Comparison of ENCODE assay signal across 19 cellular contexts in the genomic region with DNA sequence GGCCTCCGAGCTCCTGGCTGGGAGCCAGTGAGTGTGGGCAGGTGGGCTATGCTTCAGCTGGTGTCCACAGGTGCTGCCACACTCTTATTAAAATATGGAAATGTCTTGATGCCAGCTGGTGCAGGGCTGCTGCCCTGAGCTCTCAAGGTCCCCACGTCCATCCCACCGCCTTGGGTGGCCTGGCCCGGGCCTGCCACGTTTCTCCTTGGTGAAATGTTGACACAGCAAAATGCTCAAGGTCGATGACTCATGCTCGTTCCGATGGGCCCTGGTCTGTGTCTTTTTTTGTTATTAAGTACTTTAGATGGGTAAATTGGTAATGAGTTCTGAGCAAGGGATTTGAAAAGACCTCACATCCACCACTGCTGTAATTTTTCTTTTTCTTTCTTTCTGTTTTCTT.
DNase-seq lines count a peak whose midpoint lies in the region; ATAC-seq and TF ChIP-seq lines count a peak whose summit lies in the region.
"Had no signal": no experiment of that assay in that cellular context is flagged by ENCODE, and none has a peak within 500 bp of the region (broad histone marks: within the 10 kb centered on the region; RNA-seq: fewer than 3 reads in every experiment).

No MANE protein-coding gene starts in this region.

- H3K36me3 ChIP-seq in SJSA1, result no peaks in the 10 kb centered on the region
- H3K36me3 ChIP-seq in testis (ENCODE audit: low read depth, missing control alignments), result no peaks in the 10 kb centered on the region
- H3K36me3 ChIP-seq: suprapubic skin had no signal

- ATAC-seq in HG03432 (IDR thresholded peaks at IDR 0.05; ENCODE audit: unreplicated experiment), result no peak
- ATAC-seq: left colon, Right ventricle myocardium inferior had no signal

- DNase-seq in HS-27A (ENCODE audit: low read depth) (peak; percentile 38), SJSA1 (ENCODE audit: low read depth in 1 of 2, low spot score in 2 of 2) (peak in 1 of 2 experiments; percentile 100), fibroblast of villous mesenchyme (ENCODE audit: low read depth) (peak; percentile 81), testis (peak; percentile 44), ureter (ENCODE audit: low spot score) (no peak)
- DNase-seq in activated T-cell treated with anti-CD3 and anti-CD28 coated beads, Interleukin-2, amount 50 U/mL, for 48 hours, result no peak
- DNase-seq: activated CD4-positive, alpha-beta T cell treated with anti-CD3 and anti-CD28 coated beads for 1 hour; CD4-positive, CD25-positive, alpha-beta regulatory T cell; dermis blood vessel endothelial cell; DND-41; Kasumi-1; left colon; NCI-H1436; NCI-H2171 treated with DMSO at 0.1 percent for 48 hours; nucleus accumbens; stimulated activated CD4-positive, alpha-beta T cell treated with anti-CD3 and anti-CD28 coated beads, Interleukin-4, amount 100 ng/mL, for 4 hours had no signal

- peak overlapping the region; percentile 0; the same call in 1 of the 2 replicates for H3K4me3 ChIP-seq in SJSA1
- H3K4me3 ChIP-seq in fibroblast of villous mesenchyme (ENCODE audit: low read depth, low read length), result no peak overlapping the region
- H3K4me3 ChIP-seq in testis, result no peak overlapping the region
- H3K4me3 ChIP-seq: suprapubic skin had no signal

- H3K27ac ChIP-seq in SJSA1, result peak overlapping the region; percentile 97
- H3K27ac ChIP-seq in testis, result no peak overlapping the region
- H3K27ac ChIP-seq: suprapubic skin had no signal

- no peak for TF ChIP-seq POLR2A in testis (IDR thresholded peaks at IDR 0.05)

- intact Hi-C loops in testis (cut with DNase I; ENCODE audit: low total_unique reads), result no loop called here

- H3K4me1 ChIP-seq in SJSA1 (replicated peaks), result peaks cover 82% of the 10 kb centered on the region
- no peaks in the 10 kb centered on the region for H3K4me1 ChIP-seq in testis

- no peaks in the 10 kb centered on the region for H3K27me3 ChIP-seq in SJSA1 (replicated peaks)
- no peaks in the 10 kb centered on the region for H3K27me3 ChIP-seq in testis
- H3K27me3 ChIP-seq: suprapubic skin had no signal

- H3K9me3 ChIP-seq in SJSA1 (replicated peaks) (no peaks in the 10 kb centered on the region), testis (no peaks in the 10 kb centered on the region)
- H3K9me3 ChIP-seq: suprapubic skin had no signal

- TF ChIP-seq CTCF in fibroblast of villous mesenchyme (IDR thresholded peaks at IDR 0.05; ENCODE audit: insufficient read depth, low read depth, low read length) (no peak), testis (IDR thresholded peaks at IDR 0.05) (no peak)

- WGBS in testis, 2 donors, result 22 to 50% methylated on average over 6 to 8 of the region's 8 CpGs

Comparison
In these comparisons a context has a peak if more than half of its experiments do, and no peak if none do; other contexts are left out.
1. DNase-seq: peak in HS-27A (single experiment), fibroblast of villous mesenchyme (single experiment) and testis (single experiment); none in activated T-cell treated with anti-CD3 and anti-CD28 coated beads, Interleukin-2, amount 50 U/mL, for 48 hours (0 of 2) and ureter (single experiment).